In the genomic region with DNA sequence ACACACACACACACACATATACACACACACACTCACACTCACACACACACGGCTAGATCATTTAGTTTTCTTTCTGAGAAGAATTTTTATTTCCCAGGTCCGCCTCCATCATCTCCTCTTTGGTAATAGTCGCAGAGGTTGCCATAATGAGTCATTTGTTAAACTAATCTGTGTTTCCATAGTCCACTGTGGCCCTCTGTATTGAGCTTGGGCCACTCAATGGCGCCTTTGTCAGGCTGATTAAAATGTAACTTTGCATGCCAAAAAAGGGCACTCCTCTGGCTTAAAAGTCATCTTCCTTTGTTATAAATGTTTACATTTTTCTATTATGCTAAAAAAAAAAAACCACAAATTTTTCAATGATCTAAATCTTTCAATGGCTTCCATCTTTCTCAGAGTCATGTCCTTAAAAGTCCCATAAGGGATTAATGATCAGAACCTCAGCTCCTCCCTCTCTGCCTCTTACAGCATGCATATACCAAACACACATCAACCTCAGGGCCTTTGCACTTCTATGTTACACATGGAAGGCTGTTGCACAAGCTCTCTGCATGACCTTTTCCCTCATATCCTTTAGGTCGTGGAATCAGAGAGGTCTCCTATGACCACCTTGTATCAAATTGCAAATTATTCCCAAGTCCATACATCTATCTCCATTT, we compare ENCODE assay signal across 1 cellular context.
TF ChIP-seq lines count a peak whose summit lies in the region.

No MANE protein-coding gene starts in this region.

TF ChIP-seq in HepG2, 621 proteins besides CTCF, POLR2A, EP300 and RAD21 (continued from another document and continues in another):
- TF ChIP-seq, protein P1, sequence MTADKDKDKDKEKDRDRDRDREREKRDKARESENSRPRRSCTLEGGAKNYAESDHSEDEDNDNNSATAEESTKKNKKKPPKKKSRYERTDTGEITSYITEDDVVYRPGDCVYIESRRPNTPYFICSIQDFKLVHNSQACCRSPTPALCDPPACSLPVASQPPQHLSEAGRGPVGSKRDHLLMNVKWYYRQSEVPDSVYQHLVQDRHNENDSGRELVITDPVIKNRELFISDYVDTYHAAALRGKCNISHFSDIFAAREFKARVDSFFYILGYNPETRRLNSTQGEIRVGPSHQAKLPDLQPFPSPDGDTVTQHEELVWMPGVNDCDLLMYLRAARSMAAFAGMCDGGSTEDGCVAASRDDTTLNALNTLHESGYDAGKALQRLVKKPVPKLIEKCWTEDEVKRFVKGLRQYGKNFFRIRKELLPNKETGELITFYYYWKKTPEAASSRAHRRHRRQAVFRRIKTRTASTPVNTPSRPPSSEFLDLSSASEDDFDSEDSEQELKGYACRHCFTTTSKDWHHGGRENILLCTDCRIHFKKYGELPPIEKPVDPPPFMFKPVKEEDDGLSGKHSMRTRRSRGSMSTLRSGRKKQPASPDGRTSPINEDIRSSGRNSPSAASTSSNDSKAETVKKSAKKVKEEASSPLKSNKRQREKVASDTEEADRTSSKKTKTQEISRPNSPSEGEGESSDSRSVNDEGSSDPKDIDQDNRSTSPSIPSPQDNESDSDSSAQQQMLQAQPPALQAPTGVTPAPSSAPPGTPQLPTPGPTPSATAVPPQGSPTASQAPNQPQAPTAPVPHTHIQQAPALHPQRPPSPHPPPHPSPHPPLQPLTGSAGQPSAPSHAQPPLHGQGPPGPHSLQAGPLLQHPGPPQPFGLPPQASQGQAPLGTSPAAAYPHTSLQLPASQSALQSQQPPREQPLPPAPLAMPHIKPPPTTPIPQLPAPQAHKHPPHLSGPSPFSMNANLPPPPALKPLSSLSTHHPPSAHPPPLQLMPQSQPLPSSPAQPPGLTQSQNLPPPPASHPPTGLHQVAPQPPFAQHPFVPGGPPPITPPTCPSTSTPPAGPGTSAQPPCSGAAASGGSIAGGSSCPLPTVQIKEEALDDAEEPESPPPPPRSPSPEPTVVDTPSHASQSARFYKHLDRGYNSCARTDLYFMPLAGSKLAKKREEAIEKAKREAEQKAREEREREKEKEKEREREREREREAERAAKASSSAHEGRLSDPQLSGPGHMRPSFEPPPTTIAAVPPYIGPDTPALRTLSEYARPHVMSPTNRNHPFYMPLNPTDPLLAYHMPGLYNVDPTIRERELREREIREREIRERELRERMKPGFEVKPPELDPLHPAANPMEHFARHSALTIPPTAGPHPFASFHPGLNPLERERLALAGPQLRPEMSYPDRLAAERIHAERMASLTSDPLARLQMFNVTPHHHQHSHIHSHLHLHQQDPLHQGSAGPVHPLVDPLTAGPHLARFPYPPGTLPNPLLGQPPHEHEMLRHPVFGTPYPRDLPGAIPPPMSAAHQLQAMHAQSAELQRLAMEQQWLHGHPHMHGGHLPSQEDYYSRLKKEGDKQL (CRISPR knock-in tag; IDR thresholded peaks at IDR 0.05; ENCODE audit: low read depth), result no peak
- TF ChIP-seq IRF2 (CRISPR knock-in tag; IDR thresholded peaks at IDR 0.05) (no peak), GATAD2A (CRISPR knock-in tag; IDR thresholded peaks at IDR 0.05) (peak; percentile 36; the same call in 1 of the 2 replicates), SNAI1 (CRISPR knock-in tag; IDR thresholded peaks at IDR 0.05; ENCODE audit: borderline replicate concordance) (no peak), FOSL2 (CRISPR knock-in tag; IDR thresholded peaks at IDR 0.05) (peak; percentile 90), HNRNPUL1 (IDR thresholded peaks at IDR 0.05; ENCODE audit: low read depth, low read length) (peak; percentile 18; the same call in 1 of the 2 replicates), NFATC3 (CRISPR knock-in tag; IDR thresholded peaks at IDR 0.05) (no peak), PAWR (CRISPR knock-in tag; IDR thresholded peaks at IDR 0.05; ENCODE audit: borderline replicate concordance) (no peak), KLF12 (CRISPR knock-in tag; IDR thresholded peaks at IDR 0.05; ENCODE audit: borderline replicate concordance) (no peak), FOXA3 (CRISPR knock-in tag; IDR thresholded peaks at IDR 0.05) (peak; percentile 63), NCOA2 (CRISPR knock-in tag; IDR thresholded peaks at IDR 0.05) (peak; percentile 69), SETDB1 (CRISPR knock-in tag; IDR thresholded peaks at IDR 0.05; ENCODE audit: borderline replicate concordance) (no peak)
- TF ChIP-seq, protein P2, sequence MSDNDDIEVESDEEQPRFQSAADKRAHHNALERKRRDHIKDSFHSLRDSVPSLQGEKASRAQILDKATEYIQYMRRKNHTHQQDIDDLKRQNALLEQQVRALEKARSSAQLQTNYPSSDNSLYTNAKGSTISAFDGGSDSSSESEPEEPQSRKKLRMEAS (IDR thresholded peaks at IDR 0.05), result peak; percentile 72
- TF ChIP-seq, protein P3, sequence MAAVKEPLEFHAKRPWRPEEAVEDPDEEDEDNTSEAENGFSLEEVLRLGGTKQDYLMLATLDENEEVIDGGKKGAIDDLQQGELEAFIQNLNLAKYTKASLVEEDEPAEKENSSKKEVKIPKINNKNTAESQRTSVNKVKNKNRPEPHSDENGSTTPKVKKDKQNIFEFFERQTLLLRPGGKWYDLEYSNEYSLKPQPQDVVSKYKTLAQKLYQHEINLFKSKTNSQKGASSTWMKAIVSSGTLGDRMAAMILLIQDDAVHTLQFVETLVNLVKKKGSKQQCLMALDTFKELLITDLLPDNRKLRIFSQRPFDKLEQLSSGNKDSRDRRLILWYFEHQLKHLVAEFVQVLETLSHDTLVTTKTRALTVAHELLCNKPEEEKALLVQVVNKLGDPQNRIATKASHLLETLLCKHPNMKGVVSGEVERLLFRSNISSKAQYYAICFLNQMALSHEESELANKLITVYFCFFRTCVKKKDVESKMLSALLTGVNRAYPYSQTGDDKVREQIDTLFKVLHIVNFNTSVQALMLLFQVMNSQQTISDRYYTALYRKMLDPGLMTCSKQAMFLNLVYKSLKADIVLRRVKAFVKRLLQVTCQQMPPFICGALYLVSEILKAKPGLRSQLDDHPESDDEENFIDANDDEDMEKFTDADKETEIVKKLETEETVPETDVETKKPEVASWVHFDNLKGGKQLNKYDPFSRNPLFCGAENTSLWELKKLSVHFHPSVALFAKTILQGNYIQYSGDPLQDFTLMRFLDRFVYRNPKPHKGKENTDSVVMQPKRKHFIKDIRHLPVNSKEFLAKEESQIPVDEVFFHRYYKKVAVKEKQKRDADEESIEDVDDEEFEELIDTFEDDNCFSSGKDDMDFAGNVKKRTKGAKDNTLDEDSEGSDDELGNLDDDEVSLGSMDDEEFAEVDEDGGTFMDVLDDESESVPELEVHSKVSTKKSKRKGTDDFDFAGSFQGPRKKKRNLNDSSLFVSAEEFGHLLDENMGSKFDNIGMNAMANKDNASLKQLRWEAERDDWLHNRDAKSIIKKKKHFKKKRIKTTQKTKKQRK (IDR thresholded peaks at IDR 0.05; ENCODE audit: low read length), result no peak
- TF ChIP-seq, protein P4, sequence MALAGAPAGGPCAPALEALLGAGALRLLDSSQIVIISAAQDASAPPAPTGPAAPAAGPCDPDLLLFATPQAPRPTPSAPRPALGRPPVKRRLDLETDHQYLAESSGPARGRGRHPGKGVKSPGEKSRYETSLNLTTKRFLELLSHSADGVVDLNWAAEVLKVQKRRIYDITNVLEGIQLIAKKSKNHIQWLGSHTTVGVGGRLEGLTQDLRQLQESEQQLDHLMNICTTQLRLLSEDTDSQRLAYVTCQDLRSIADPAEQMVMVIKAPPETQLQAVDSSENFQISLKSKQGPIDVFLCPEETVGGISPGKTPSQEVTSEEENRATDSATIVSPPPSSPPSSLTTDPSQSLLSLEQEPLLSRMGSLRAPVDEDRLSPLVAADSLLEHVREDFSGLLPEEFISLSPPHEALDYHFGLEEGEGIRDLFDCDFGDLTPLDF (CRISPR knock-in tag; IDR thresholded peaks at IDR 0.05), result no peak
- TF ChIP-seq, protein P5, sequence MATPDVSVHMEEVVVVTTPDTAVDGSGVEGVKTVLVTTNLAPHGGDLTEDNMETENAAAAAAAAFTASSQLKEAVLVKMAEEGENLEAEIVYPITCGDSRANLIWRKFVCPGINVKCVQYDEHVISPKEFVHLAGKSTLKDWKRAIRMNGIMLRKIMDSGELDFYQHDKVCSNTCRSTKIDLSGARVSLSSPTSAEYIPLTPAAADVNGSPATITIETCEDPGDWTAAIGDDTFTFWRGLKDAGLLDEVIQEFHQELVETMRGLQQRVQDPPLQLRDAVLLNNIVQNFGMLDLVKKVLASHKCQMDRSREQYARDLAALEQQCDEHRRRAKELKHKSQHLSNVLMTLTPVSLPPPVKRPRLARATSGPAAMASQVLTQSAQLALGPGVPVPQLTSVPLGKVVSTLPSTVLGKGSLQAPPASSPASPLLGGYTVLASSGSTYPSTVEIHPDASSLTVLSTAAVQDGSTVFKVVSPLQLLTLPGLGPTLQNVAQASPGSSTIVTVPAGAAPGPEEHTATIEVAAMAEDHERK (CRISPR knock-in tag; IDR thresholded peaks at IDR 0.05; ENCODE audit: low read depth), result no peak
- TF ChIP-seq, protein P6, sequence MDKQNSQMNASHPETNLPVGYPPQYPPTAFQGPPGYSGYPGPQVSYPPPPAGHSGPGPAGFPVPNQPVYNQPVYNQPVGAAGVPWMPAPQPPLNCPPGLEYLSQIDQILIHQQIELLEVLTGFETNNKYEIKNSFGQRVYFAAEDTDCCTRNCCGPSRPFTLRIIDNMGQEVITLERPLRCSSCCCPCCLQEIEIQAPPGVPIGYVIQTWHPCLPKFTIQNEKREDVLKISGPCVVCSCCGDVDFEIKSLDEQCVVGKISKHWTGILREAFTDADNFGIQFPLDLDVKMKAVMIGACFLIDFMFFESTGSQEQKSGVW (CRISPR knock-in tag; IDR thresholded peaks at IDR 0.05; ENCODE audit: borderline replicate concordance), result no peak
- TF ChIP-seq, protein P7, sequence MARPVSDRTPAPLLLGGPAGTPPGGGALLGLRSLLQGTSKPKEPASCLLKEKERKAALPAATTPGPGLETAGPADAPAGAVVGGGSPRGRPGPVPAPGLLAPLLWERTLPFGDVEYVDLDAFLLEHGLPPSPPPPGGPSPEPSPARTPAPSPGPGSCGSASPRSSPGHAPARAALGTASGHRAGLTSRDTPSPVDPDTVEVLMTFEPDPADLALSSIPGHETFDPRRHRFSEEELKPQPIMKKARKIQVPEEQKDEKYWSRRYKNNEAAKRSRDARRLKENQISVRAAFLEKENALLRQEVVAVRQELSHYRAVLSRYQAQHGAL (CRISPR knock-in tag; IDR thresholded peaks at IDR 0.05; ENCODE audit: not compliant biosample characterization), result no peak
- TF ChIP-seq, protein P8, sequence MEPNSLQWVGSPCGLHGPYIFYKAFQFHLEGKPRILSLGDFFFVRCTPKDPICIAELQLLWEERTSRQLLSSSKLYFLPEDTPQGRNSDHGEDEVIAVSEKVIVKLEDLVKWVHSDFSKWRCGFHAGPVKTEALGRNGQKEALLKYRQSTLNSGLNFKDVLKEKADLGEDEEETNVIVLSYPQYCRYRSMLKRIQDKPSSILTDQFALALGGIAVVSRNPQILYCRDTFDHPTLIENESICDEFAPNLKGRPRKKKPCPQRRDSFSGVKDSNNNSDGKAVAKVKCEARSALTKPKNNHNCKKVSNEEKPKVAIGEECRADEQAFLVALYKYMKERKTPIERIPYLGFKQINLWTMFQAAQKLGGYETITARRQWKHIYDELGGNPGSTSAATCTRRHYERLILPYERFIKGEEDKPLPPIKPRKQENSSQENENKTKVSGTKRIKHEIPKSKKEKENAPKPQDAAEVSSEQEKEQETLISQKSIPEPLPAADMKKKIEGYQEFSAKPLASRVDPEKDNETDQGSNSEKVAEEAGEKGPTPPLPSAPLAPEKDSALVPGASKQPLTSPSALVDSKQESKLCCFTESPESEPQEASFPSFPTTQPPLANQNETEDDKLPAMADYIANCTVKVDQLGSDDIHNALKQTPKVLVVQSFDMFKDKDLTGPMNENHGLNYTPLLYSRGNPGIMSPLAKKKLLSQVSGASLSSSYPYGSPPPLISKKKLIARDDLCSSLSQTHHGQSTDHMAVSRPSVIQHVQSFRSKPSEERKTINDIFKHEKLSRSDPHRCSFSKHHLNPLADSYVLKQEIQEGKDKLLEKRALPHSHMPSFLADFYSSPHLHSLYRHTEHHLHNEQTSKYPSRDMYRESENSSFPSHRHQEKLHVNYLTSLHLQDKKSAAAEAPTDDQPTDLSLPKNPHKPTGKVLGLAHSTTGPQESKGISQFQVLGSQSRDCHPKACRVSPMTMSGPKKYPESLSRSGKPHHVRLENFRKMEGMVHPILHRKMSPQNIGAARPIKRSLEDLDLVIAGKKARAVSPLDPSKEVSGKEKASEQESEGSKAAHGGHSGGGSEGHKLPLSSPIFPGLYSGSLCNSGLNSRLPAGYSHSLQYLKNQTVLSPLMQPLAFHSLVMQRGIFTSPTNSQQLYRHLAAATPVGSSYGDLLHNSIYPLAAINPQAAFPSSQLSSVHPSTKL (CRISPR knock-in tag; IDR thresholded peaks at IDR 0.05), result peak; percentile 51
- TF ChIP-seq, protein P9, sequence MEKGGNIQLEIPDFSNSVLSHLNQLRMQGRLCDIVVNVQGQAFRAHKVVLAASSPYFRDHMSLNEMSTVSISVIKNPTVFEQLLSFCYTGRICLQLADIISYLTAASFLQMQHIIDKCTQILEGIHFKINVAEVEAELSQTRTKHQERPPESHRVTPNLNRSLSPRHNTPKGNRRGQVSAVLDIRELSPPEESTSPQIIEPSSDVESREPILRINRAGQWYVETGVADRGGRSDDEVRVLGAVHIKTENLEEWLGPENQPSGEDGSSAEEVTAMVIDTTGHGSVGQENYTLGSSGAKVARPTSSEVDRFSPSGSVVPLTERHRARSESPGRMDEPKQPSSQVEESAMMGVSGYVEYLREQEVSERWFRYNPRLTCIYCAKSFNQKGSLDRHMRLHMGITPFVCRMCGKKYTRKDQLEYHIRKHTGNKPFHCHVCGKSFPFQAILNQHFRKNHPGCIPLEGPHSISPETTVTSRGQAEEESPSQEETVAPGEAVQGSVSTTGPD (CRISPR knock-in tag; IDR thresholded peaks at IDR 0.05), result no peak
- TF ChIP-seq, protein P10, sequence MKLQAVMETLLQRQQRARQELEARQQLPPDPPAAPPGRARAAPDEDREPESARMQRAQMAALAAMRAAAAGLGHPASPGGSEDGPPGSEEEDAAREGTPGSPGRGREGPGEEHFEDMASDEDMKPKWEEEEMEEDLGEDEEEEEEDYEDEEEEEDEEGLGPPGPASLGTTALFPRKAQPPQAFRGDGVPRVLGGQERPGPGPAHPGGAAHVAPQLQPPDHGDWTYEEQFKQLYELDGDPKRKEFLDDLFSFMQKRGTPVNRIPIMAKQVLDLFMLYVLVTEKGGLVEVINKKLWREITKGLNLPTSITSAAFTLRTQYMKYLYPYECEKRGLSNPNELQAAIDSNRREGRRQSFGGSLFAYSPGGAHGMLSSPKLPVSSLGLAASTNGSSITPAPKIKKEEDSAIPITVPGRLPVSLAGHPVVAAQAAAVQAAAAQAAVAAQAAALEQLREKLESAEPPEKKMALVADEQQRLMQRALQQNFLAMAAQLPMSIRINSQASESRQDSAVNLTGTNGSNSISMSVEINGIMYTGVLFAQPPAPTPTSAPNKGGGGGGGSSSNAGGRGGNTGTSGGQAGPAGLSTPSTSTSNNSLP (IDR thresholded peaks at IDR 0.05; ENCODE audit: low read depth, low read length), result peak; percentile 59; the same call in 1 of the 2 replicates
- TF ChIP-seq, protein P11, sequence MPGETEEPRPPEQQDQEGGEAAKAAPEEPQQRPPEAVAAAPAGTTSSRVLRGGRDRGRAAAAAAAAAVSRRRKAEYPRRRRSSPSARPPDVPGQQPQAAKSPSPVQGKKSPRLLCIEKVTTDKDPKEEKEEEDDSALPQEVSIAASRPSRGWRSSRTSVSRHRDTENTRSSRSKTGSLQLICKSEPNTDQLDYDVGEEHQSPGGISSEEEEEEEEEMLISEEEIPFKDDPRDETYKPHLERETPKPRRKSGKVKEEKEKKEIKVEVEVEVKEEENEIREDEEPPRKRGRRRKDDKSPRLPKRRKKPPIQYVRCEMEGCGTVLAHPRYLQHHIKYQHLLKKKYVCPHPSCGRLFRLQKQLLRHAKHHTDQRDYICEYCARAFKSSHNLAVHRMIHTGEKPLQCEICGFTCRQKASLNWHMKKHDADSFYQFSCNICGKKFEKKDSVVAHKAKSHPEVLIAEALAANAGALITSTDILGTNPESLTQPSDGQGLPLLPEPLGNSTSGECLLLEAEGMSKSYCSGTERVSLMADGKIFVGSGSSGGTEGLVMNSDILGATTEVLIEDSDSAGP (CRISPR knock-in tag; IDR thresholded peaks at IDR 0.05; ENCODE audit: borderline replicate concordance), result no peak
